In the genomic region with DNA sequence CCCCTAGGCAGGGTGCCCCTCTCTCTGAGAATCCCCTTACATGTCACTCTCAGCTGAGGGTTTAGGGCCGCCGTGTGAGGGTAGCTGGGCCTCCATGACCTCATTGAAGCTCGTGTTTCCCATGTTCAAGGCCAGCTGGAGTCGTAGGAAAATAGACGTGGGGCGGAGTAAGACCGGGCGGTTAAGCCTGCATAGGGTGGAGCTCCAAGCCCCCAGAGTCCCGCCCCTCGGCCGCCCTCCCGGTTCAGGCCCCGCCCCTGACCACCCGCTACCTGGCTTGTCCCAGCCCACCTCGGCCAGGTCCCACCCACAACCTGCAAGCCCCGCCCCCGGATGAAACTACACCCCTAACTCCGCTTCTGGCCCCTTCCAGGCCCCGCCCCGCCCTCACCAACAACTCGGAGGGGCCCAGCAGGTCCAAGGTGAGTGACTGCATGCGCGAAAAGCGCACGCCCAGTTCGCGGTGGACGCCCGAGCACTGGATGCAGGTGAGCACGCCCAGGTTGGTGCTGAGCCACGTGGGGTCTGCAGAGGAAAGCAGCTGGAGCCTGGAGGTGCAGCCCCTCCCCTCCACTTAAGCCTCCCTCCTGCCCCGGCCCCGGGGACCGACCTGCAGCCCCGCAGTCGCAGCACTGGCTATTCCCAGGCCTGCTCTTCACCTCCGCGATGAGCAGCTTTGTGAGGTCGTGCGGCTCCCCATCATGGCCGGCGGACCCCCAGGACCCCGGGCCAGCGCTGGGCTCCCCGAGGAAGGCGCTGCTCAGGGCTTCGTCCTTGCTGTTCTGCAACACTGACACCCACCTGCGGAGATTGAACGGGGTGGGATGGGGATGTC, we compare ENCODE assay signal across 11 cellular contexts. TPM values are rescaled to one million over a fixed set of nuclear protein-coding genes. Genes with fewer than 3 reads are reported as not detected.
A peak's percentile ranks its signal among the peaks of the same experiment; 100 is the strongest.
DNase-seq lines count a peak whose midpoint lies in the region; ATAC-seq and TF ChIP-seq lines count a peak whose summit lies in the region.
"Had no signal": no experiment of that assay in that cellular context is flagged by ENCODE, and none has a peak within 500 bp of the region (broad histone marks: within the 10 kb centered on the region; RNA-seq: fewer than 3 reads in every experiment).

No MANE protein-coding gene starts in this region.

- H3K9ac ChIP-seq in SK-N-SH = no peak overlapping the region

- ATAC-seq in SK-N-SH treated with all-trans-retinoic acid at 6 μM for 48 hours (no peak), HG03025 (IDR thresholded peaks at IDR 0.05; ENCODE audit: low FRiP score, unreplicated experiment) (no peak)
- ATAC-seq in stimulated activated effector memory CD8-positive, alpha-beta T cell treated with anti-CD3 and anti-CD28 coated beads, Interleukin-12 subunit alpha, Interleukin-12 subunit beta, amount 100 ng/mL, for 72 hours = peak; percentile 52

- CTCF ChIA-PET in SK-N-SH (lab: Yijun Ruan, JAX) = interaction anchor here (0.9 kb wide), 1 partner anchor 15 kb away, joined by 3 read pairs; no protein-coding TSS in a partner anchor

- POLR2A ChIA-PET in SK-N-SH (lab: Yijun Ruan, JAX) = interaction anchor here (1.2 kb wide), 1 partner anchor 16 kb away, joined by 3 read pairs; no protein-coding TSS in a partner anchor

- H3K9me3 ChIP-seq in SK-N-SH = no peaks in the 10 kb centered on the region

- peak; percentile 62 for DNase-seq in SK-N-SH
- DNase-seq in activated T-cell treated with anti-CD3 and anti-CD28 coated beads, Interleukin-2, amount 50 U/mL, for 24 hours = peak; percentile 41
- DNase-seq in iPS-NIHi11 (ENCODE audit: low spot score) = peak; percentile 98
- no peak for DNase-seq in stimulated activated effector memory CD8-positive, alpha-beta T cell treated with anti-CD3 and anti-CD28 coated beads, Interleukin-12 subunit alpha, Interleukin-12 subunit beta, amount 100 ng/mL, for 72 hours (ENCODE audit: low spot score in 2 of 2)
- no peak for DNase-seq in type B pancreatic cell (ENCODE audit: extremely low spot score, unreplicated experiment)
- no peak for DNase-seq in AG20443 (ENCODE audit: low spot score)
- DNase-seq: 8988T, GF-D8, MV-4-11 had no signal

- no peak for TF ChIP-seq CTCF in SK-N-SH (IDR thresholded peaks at IDR 0.05)
- no peak for TF ChIP-seq CTCF in type B pancreatic cell (conservative IDR thresholded peaks at IDR 0.05)

- no peaks in the 10 kb centered on the region for H3F3A ChIP-seq in SK-N-SH (replicated peaks; ENCODE audit: insufficient read depth)

- H4K20me1 ChIP-seq in SK-N-SH (ENCODE audit: insufficient read depth) = no peaks in the 10 kb centered on the region

- no peak for TF ChIP-seq EP300 in SK-N-SH (IDR thresholded peaks at IDR 0.05; ENCODE audit: borderline replicate concordance in 1 of 2, low read depth in 1 of 2, low read length in 1 of 2)

- H3K27me3 Mint-ChIP-seq in activated T-cell treated with anti-CD3 and anti-CD28 coated beads, Interleukin-2, amount 50 U/mL, for 24 hours = no peaks in the 10 kb centered on the region
- H3K27me3 Mint-ChIP-seq in type B pancreatic cell = no peaks in the 10 kb centered on the region

- WGBS in SK-N-SH (ENCODE audit: low lambda C conversion rate) = 95% methylated on average over 35 of the region's 49 CpGs

- TF ChIP-seq RAD21 in SK-N-SH (IDR thresholded peaks at IDR 0.05; ENCODE audit: low read length) = no peak

- no peak overlapping the region for H3K27ac ChIP-seq in SK-N-SH (ENCODE audit: low read depth in 2 of 2, low read length in 1 of 2)

- no peaks in the 10 kb centered on the region for H3K36me3 Mint-ChIP-seq in activated T-cell treated with anti-CD3 and anti-CD28 coated beads, Interleukin-2, amount 50 U/mL, for 24 hours (ENCODE audit: low read depth)
- H3K36me3 Mint-ChIP-seq in stimulated activated effector memory CD8-positive, alpha-beta T cell treated with anti-CD3 and anti-CD28 coated beads, Interleukin-12 subunit alpha, Interleukin-12 subunit beta, amount 100 ng/mL, for 72 hours = no peaks in the 10 kb centered on the region
- H3K36me3 Mint-ChIP-seq in type B pancreatic cell = peaks cover 31% of the 10 kb centered on the region

- H3K79me2 ChIP-seq in SK-N-SH (ENCODE audit: insufficient read depth) = no peaks in the 10 kb centered on the region

- H3K4me1 ChIP-seq in SK-N-SH (ENCODE audit: control insufficient read depth in 1 of 2, insufficient read depth in 2 of 2, low read depth in 1 of 2, low read length in 1 of 2) = no peaks in the 10 kb centered on the region

- peaks cover 4 to 52% of the 10 kb centered on the region in 2 experiments for H3K36me3 ChIP-seq in SK-N-SH (replicated peaks in 1 of 2; ENCODE audit: control insufficient read depth in 1 of 2, insufficient read depth in 2 of 2, low read length in 1 of 2)

- H3K4me3 ChIP-seq in SK-N-SH (ENCODE audit: low read depth in 2 of 2, low read length in 1 of 2) = no peak overlapping the region

- H3K4me1 Mint-ChIP-seq in activated T-cell treated with anti-CD3 and anti-CD28 coated beads, Interleukin-2, amount 50 U/mL, for 24 hours (ENCODE audit: low read depth) = no peaks in the 10 kb centered on the region
- H3K4me1 Mint-ChIP-seq in stimulated activated effector memory CD8-positive, alpha-beta T cell treated with anti-CD3 and anti-CD28 coated beads, Interleukin-12 subunit alpha, Interleukin-12 subunit beta, amount 100 ng/mL, for 72 hours = no peaks in the 10 kb centered on the region
- peaks cover 5% of the 10 kb centered on the region for H3K4me1 Mint-ChIP-seq in type B pancreatic cell (ENCODE audit: unreplicated experiment)

- H3K27me3 ChIP-seq in SK-N-SH (ENCODE audit: insufficient read depth) = no peaks in the 10 kb centered on the region

- no peak overlapping the region for H2AFZ ChIP-seq in SK-N-SH (ENCODE audit: low read depth)

- no peaks in the 10 kb centered on the region for H3K9me2 ChIP-seq in SK-N-SH

- H3K4me3 Mint-ChIP-seq in activated T-cell treated with anti-CD3 and anti-CD28 coated beads, Interleukin-2, amount 50 U/mL, for 24 hours = no peak overlapping the region
- no peak overlapping the region for H3K4me3 Mint-ChIP-seq in stimulated activated effector memory CD8-positive, alpha-beta T cell treated with anti-CD3 and anti-CD28 coated beads, Interleukin-12 subunit alpha, Interleukin-12 subunit beta, amount 100 ng/mL, for 72 hours
- no peak overlapping the region for H3K4me3 Mint-ChIP-seq in type B pancreatic cell

- H3K4me2 ChIP-seq in SK-N-SH = no peak overlapping the region

- H3K27ac Mint-ChIP-seq in activated T-cell treated with anti-CD3 and anti-CD28 coated beads, Interleukin-2, amount 50 U/mL, for 24 hours = no peak overlapping the region
- no peak overlapping the region for H3K27ac Mint-ChIP-seq in stimulated activated effector memory CD8-positive, alpha-beta T cell treated with anti-CD3 and anti-CD28 coated beads, Interleukin-12 subunit alpha, Interleukin-12 subunit beta, amount 100 ng/mL, for 72 hours
- H3K27ac Mint-ChIP-seq in type B pancreatic cell = no peak overlapping the region

- H3K9me3 Mint-ChIP-seq in activated T-cell treated with anti-CD3 and anti-CD28 coated beads, Interleukin-2, amount 50 U/mL, for 24 hours = no peaks in the 10 kb centered on the region
- H3K9me3 Mint-ChIP-seq in stimulated activated effector memory CD8-positive, alpha-beta T cell treated with anti-CD3 and anti-CD28 coated beads, Interleukin-12 subunit alpha, Interleukin-12 subunit beta, amount 100 ng/mL, for 72 hours = no peaks in the 10 kb centered on the region
- H3K9me3 Mint-ChIP-seq in type B pancreatic cell = no peaks in the 10 kb centered on the region

TF ChIP-seq in SK-N-SH, 30 proteins besides CTCF, POLR2A, EP300 and RAD21 (continues in another document):
- TF ChIP-seq TAF1 (IDR thresholded peaks at IDR 0.05; ENCODE audit: borderline replicate concordance, low read depth, low read length) = no peak

TF ChIP-seq in SK-N-SH treated with all-trans-retinoic acid at 6 μM for 48 hours, 23 proteins besides CTCF, POLR2A, EP300 and RAD21 (continues in another document):
- TF ChIP-seq TOX (CRISPR knock-in tag; IDR thresholded peaks at IDR 0.05; ENCODE audit: borderline replicate concordance) (no peak), ZC3H10 (CRISPR knock-in tag; IDR thresholded peaks at IDR 0.05) (no peak), GLIS3 (CRISPR knock-in tag; IDR thresholded peaks at IDR 0.05) (no peak), CSDC2 (CRISPR knock-in tag; IDR thresholded peaks at IDR 0.05) (no peak), BACH2 (CRISPR knock-in tag; IDR thresholded peaks at IDR 0.05; ENCODE audit: borderline replicate concordance) (no peak), ZFP30 (CRISPR knock-in tag; IDR thresholded peaks at IDR 0.05) (no peak), ZNF565 (CRISPR knock-in tag; conservative IDR thresholded peaks at IDR 0.05; ENCODE audit: low read depth) (no peak), ISL1 (CRISPR knock-in tag; IDR thresholded peaks at IDR 0.05) (no peak), RARB (CRISPR knock-in tag; IDR thresholded peaks at IDR 0.05) (no peak)
- TF ChIP-seq, protein P1, sequence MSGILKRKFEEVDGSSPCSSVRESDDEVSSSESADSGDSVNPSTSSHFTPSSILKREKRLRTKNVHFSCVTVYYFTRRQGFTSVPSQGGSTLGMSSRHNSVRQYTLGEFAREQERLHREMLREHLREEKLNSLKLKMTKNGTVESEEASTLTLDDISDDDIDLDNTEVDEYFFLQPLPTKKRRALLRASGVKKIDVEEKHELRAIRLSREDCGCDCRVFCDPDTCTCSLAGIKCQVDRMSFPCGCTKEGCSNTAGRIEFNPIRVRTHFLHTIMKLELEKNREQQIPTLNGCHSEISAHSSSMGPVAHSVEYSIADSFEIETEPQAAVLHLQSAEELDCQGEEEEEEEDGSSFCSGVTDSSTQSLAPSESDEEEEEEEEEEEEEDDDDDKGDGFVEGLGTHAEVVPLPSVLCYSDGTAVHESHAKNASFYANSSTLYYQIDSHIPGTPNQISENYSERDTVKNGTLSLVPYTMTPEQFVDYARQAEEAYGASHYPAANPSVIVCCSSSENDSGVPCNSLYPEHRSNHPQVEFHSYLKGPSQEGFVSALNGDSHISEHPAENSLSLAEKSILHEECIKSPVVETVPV (CRISPR knock-in tag; IDR thresholded peaks at IDR 0.05) = no peak

RNA-seq across cellular contexts. Expression of a gene that starts 12.2 kb away (rescaled TPM):
- 1.1 and 1.2 TPM in 2 replicates for polyA plus RNA-seq in SK-N-SH (2012; rRNA removed)
- 0.68 and 0.90 TPM in 2 replicates for polyA plus RNA-seq in SK-N-SH (2012; cell fraction: cytosol; rRNA removed)
- 3.9 and 4.7 TPM in 2 replicates for polyA plus RNA-seq in SK-N-SH (2012; cell fraction: nucleus; rRNA removed)
- 8.8 and 9.2 TPM in 2 replicates for total RNA-seq in type B pancreatic cell (ENCODE audit: low replicate concordance)

RNA-seq across cellular contexts. Expression of a gene that starts 47.2 kb away (rescaled TPM):
- 19.6 and 25.2 TPM in 2 replicates for polyA plus RNA-seq in SK-N-SH (2012; rRNA removed)
- polyA plus RNA-seq in SK-N-SH (2012; cell fraction: cytosol; rRNA removed) = 8.6 and 12.3 TPM in 2 replicates
- 75.5 and 82.9 TPM in 2 replicates for polyA plus RNA-seq in SK-N-SH (2012; cell fraction: nucleus; rRNA removed)
- total RNA-seq in type B pancreatic cell (ENCODE audit: low replicate concordance) = 41.9 and 65.7 TPM in 2 replicates

Comparison
In these comparisons a context has a peak if more than half of its experiments do, and no peak if none do; other contexts are left out.
1. DNase-seq: peak in SK-N-SH (single experiment), activated T-cell treated with anti-CD3 and anti-CD28 coated beads, Interleukin-2, amount 50 U/mL, for 24 hours (single experiment) and iPS-NIHi11 (single experiment); none in stimulated activated effector memory CD8-positive, alpha-beta T cell treated with anti-CD3 and anti-CD28 coated beads, Interleukin-12 subunit alpha, Interleukin-12 subunit beta, amount 100 ng/mL, for 72 hours (0 of 2), type B pancreatic cell (single experiment) and AG20443 (single experiment).